In genomic region chr9:73980754-73981153, GRCh38 we compare ENCODE assay signal across 10 cellular contexts.
"Had no signal": no experiment of that assay in that cellular context is flagged by ENCODE, and none has a peak within 500 bp of the region (broad histone marks: within the 10 kb centered on the region; RNA-seq: fewer than 3 reads in every experiment).

No MANE protein-coding gene starts in this region.

- ATAC-seq: HCT116, HepG2 had no signal

- H3K36me3 ChIP-seq: HAP-1 had no signal

- H3K27ac Mint-ChIP-seq: HFFc6, IgD-negative memory B cell had no signal

- H2AFZ ChIP-seq: GM23248 had no signal

- H3K9me3 ChIP-seq: HAP-1 had no signal

- H3K36me3 Mint-ChIP-seq: IgD-negative memory B cell had no signal

- H3K4me3 ChIP-seq: GM23248, HAP-1 had no signal

- H3K27me3 Mint-ChIP-seq: IgD-negative memory B cell had no signal

- FAIRE-seq: HepG2 had no signal

- H3K4me1 ChIP-seq: HAP-1 had no signal

- H3K9ac ChIP-seq: GM23248 had no signal

- DNase-seq: GM23248, GOT3, H7, HFFc6, KG1 had no signal

- H3K27ac ChIP-seq: GM23248, HL-60 had no signal

- H3K4me3 Mint-ChIP-seq: HFFc6, IgD-negative memory B cell had no signal

- H3K4me1 Mint-ChIP-seq: IgD-negative memory B cell had no signal
